8 cellular contexts compared by ENCODE assay signal in the genomic region with DNA sequence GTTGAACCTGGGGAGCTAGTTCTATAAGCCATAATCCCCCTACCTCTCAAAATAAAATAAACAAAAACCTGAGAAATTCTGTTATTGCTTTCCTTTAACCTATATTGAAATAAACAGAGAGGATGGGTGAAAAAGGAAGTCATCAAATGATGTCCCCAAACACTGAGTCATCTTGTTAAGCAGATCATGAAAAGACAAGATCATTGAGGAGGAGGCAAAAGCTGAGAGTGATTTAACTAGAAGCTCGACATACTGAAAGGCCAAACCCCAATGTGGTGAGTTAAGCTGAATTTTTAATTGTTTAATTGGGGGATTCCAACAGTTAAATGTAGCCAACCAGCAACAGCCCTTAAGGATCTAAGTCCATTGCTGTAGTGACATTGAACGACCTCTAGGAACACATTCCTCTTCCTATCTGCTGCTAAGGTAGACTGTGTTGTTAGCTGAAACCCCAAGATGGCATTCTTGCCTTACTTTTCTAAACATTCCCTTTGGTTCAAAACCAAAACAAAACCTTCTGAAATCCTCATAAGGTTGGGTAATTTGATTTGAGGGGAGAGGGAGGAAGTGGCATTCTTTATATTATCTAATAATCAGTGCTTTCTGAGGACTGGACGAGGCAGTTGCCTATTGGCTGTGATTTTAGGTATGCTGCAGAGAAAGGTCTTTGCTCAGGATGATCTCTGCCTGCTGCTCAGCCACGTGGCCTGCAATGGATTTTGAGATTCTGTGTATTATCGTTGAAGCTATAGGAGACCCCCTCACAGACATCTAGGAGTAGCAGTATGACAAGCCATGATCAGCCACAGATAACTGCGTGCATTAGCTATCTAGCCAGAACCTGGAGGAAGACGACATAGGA.
A peak's percentile ranks its signal among the peaks of the same experiment; 100 is the strongest.
DNase-seq lines count a peak whose midpoint lies in the region; ATAC-seq and TF ChIP-seq lines count a peak whose summit lies in the region.

No MANE protein-coding gene starts in this region.

- DNase-seq in activated CD4-positive, alpha-beta T cell treated with anti-CD3 and anti-CD28 coated beads for 4 hours: peak; percentile 6 to 7
- DNase-seq in activated CD4-positive, alpha-beta T cell treated with anti-CD3 and anti-CD28 coated beads for 1 hour: no peak
- DNase-seq in NCI-H69 (lab: John Stamatoyannopoulos, UW): peak; percentile 33
- peak; percentile 17 for DNase-seq in dermis blood vessel endothelial cell
- DNase-seq in psoas muscle: no peak
- DNase-seq in retina: no peak
- no peak for DNase-seq in midbrain (lab: John Stamatoyannopoulos, UW)

- H3K9me3 ChIP-seq in psoas muscle: no peaks in the 10 kb centered on the region

- ATAC-seq in psoas muscle: no peak
- ATAC-seq in GM21717 (IDR thresholded peaks at IDR 0.05; ENCODE audit: unreplicated experiment): no peak

- intact Hi-C loops in psoas muscle (cut with DNase I): no loop called here

- no peaks in the 10 kb centered on the region for H3K36me3 ChIP-seq in psoas muscle (ENCODE audit: insufficient read depth in 1 of 2, low read depth in 1 of 2)

- no peak overlapping the region for H3K27ac ChIP-seq in psoas muscle

- peaks cover 0 to 3% (median 0%) of the 10 kb centered on the region in 3 donors for H3K27me3 ChIP-seq in psoas muscle (ENCODE audit: insufficient read depth in 3 of 3, low read length in 2 of 3)

- TF ChIP-seq CTCF in psoas muscle (IDR thresholded peaks at IDR 0.05): peak; percentile 9

- H3K4me3 ChIP-seq in psoas muscle: no peak overlapping the region

- H3K4me1 ChIP-seq in psoas muscle: no peaks in the 10 kb centered on the region

- 48 to 57% (median 54%) methylated on average over 7 of the region's 7 CpGs for WGBS in psoas muscle, 3 donors

Comparison
In these comparisons a context has a peak if more than half of its experiments do, and no peak if none do; other contexts are left out.
1. DNase-seq: peak in activated CD4-positive, alpha-beta T cell treated with anti-CD3 and anti-CD28 coated beads for 4 hours (2 of 2), NCI-H69 (single experiment) and dermis blood vessel endothelial cell (single experiment); none in activated CD4-positive, alpha-beta T cell treated with anti-CD3 and anti-CD28 coated beads for 1 hour (single experiment), psoas muscle (0 of 2), retina (single experiment) and midbrain (single experiment).